Comparison of ENCODE assay signal across 16 cellular contexts in genomic region chr3:94176886-94177285, GRCh38.
DNase-seq lines count a peak whose midpoint lies in the region; ATAC-seq, FAIRE-seq and TF ChIP-seq lines count a peak whose summit lies in the region.
"Had no signal": no experiment of that assay in that cellular context is flagged by ENCODE, and none has a peak within 500 bp of the region (broad histone marks: within the 10 kb centered on the region; RNA-seq: fewer than 3 reads in every experiment).

No MANE protein-coding gene starts in this region.

- no peaks in the 10 kb centered on the region for H4K20me1 ChIP-seq in PC-3 (ENCODE audit: low read length)

- H3K9me2 ChIP-seq in PC-3 (replicated peaks; ENCODE audit: low read length), result no peaks in the 10 kb centered on the region

- FAIRE-seq in A549 (lab: Jason Lieb, UNC), result no peak
- FAIRE-seq: K562 had no signal

- H3K4me3 ChIP-seq in A549, result no peak overlapping the region
- peak overlapping the region; percentile 20; the same call in 1 of the 2 replicates for H3K4me3 ChIP-seq in PC-3 (ENCODE audit: low read length)
- H3K4me3 ChIP-seq in fibroblast of mammary gland (ENCODE audit: control insufficient read depth, low read depth, low read length), result no peak overlapping the region
- H3K4me3 ChIP-seq: K562, stomach had no signal

- CTCF ChIA-PET in A549 (lab: Yijun Ruan, JAX), result no interaction called here
- CTCF ChIA-PET in PC-3 (lab: Charles Lee), result interaction anchor here (0.5 to 0.6 kb wide), 2 partner anchors 75 to 76 kb away, joined by 4 to 5 read pairs; no protein-coding TSS in a partner anchor

- no peaks in the 10 kb centered on the region for H3F3A ChIP-seq in PC-3 (ENCODE audit: low read length, unreplicated experiment)

- H3K79me2 ChIP-seq in PC-3 (ENCODE audit: low read length), result no peaks in the 10 kb centered on the region

- no TSS peak for BruUV-seq in PC-3 (replicated peaks; lab: Mats Ljungman, UMichigan)

- H3K4me1 ChIP-seq in A549 (no peaks in the 10 kb centered on the region), PC-3 (ENCODE audit: insufficient read depth, low read length) (peaks cover 26% of the 10 kb centered on the region)
- H3K4me1 ChIP-seq: stomach had no signal

- TF ChIP-seq CTCF in A549 (IDR thresholded peaks at IDR 0.05), result no peak
- TF ChIP-seq CTCF in PC-3 (conservative IDR thresholded peaks at IDR 0.05; ENCODE audit: low read depth, low read length), result no peak
- no peak for TF ChIP-seq CTCF in fibroblast of mammary gland (conservative IDR thresholded peaks at IDR 0.05; ENCODE audit: control insufficient read depth, insufficient read depth, low read depth, low read length)

- no peak for DNase-seq in A549 (ENCODE audit: low read depth in 1 of 2, low spot score in 1 of 2)
- DNase-seq in GM03348 (ENCODE audit: low spot score), result peak; percentile 18
- no peak for DNase-seq in PC-3
- DNase-seq in fibroblast of mammary gland (ENCODE audit: low read depth), result peak; percentile 21
- no peak for DNase-seq in activated CD4-positive, CD25-positive, alpha-beta regulatory T cell treated with anti-CD3 and anti-CD28 coated beads, Interleukin-2, amount 50 U/mL, for 72 hours
- no peak for DNase-seq in mucosa of gallbladder (ENCODE audit: low spot score)
- DNase-seq: activated CD8-positive, alpha-beta memory T cell treated with anti-CD3 and anti-CD28 coated beads for 24 hours; CD8-positive, alpha-beta T cell; effector memory CD4-positive, alpha-beta T cell; midbrain; stomach; T-helper 17 cell had no signal

- TF ChIP-seq POLR2A in A549 (IDR thresholded peaks at IDR 0.05; ENCODE audit: low read length), result no peak

- no peak for TF ChIP-seq RAD21 in A549 (conservative IDR thresholded peaks at IDR 0.05 in 1 of 2, IDR thresholded peaks at IDR 0.05 in 1 of 2)

- intact Hi-C loops in PC-3 (cut with micrococcal nuclease), result loop anchor here (10.0 kb wide), 1 partner anchor 172 kb away; no protein-coding TSS in a partner anchor

- no peak overlapping the region for H3K27ac ChIP-seq in A549
- H3K27ac ChIP-seq in PC-3 (ENCODE audit: low read length), result no peak overlapping the region
- H3K27ac ChIP-seq: stomach had no signal

- H3K36me3 ChIP-seq in PC-3 (ENCODE audit: low read depth, low read length), result no peaks in the 10 kb centered on the region
- H3K36me3 ChIP-seq: stomach had no signal

- H3K9me3 ChIP-seq in A549 (no peaks in the 10 kb centered on the region), PC-3 (ENCODE audit: low read length) (no peaks in the 10 kb centered on the region)
- H3K9me3 ChIP-seq: stomach had no signal

- WGBS in A549 (ENCODE audit: missing lambda C conversion rate), result 35% methylated on average over 3 of the region's 3 CpGs

- H3K27me3 ChIP-seq in PC-3 (ENCODE audit: low read length), result no peaks in the 10 kb centered on the region
- H3K27me3 ChIP-seq: stomach had no signal

- POLR2A ChIA-PET in A549 (lab: Yijun Ruan, JAX), result no interaction called here
- POLR2A ChIA-PET in PC-3 (lab: Charles Lee; ENCODE audit: unreplicated experiment), result no interaction called here

- H3K4me2 ChIP-seq in A549 (peak overlapping the region; percentile 35; the same call in 2 of the 3 replicates), PC-3 (ENCODE audit: low read length) (peak overlapping the region; percentile 36)

- TF ChIP-seq EP300 in A549 (IDR thresholded peaks at IDR 0.05), result no peak

- H3K9ac ChIP-seq in PC-3 (ENCODE audit: low read length), result no peak overlapping the region

- H2AFZ ChIP-seq in PC-3 (ENCODE audit: low read length), result peak overlapping the region; percentile 56

- ATAC-seq in A549, result no peak
- ATAC-seq in PC-3, result no peak
- ATAC-seq in GM18511 (IDR thresholded peaks at IDR 0.05; ENCODE audit: unreplicated experiment), result no peak
- ATAC-seq in HG02763 (IDR thresholded peaks at IDR 0.05; ENCODE audit: unreplicated experiment), result no peak
- ATAC-seq: CD8-positive, alpha-beta T cell; K562; sciatic nerve; T-helper 17 cell had no signal

TF ChIP-seq in A549, 52 proteins besides CTCF, POLR2A, EP300 and RAD21:
- no peak for TF ChIP-seq ELK1 (IDR thresholded peaks at IDR 0.05; ENCODE audit: low read depth, low read length)
- TF ChIP-seq PBX3 (IDR thresholded peaks at IDR 0.05), result no peak
- no peak for TF ChIP-seq TFCP2L1 (CRISPR knock-in tag; IDR thresholded peaks at IDR 0.05)
- TF ChIP-seq HES2 (IDR thresholded peaks at IDR 0.05), result no peak
- no peak for TF ChIP-seq EHMT2 (IDR thresholded peaks at IDR 0.05; ENCODE audit: low read depth)
- no peak for TF ChIP-seq FOSL2 (IDR thresholded peaks at IDR 0.05)
- TF ChIP-seq FOSL2 (CRISPR knock-in tag; IDR thresholded peaks at IDR 0.05), result no peak
- no peak for TF ChIP-seq CBX2 (IDR thresholded peaks at IDR 0.05; ENCODE audit: borderline replicate concordance, low read depth)
- no peak for TF ChIP-seq BHLHE40 (IDR thresholded peaks at IDR 0.05; ENCODE audit: low read depth, low read length)
- no peak for TF ChIP-seq HOXB5 (CRISPR knock-in tag; IDR thresholded peaks at IDR 0.05)
- no peak for TF ChIP-seq FOXS1 (CRISPR knock-in tag; IDR thresholded peaks at IDR 0.05)
- TF ChIP-seq RARB (CRISPR knock-in tag; IDR thresholded peaks at IDR 0.05), result no peak
- TF ChIP-seq SREBF2 (IDR thresholded peaks at IDR 0.05), result no peak
TF ChIP-seq in A549: peak in this region for 0.

Comparison
In these comparisons a context has a peak if more than half of its experiments do, and no peak if none do; other contexts are left out.
1. DNase-seq: peak in GM03348 (single experiment) and fibroblast of mammary gland (single experiment); none in A549 (0 of 2), PC-3 (single experiment), activated CD4-positive, CD25-positive, alpha-beta regulatory T cell treated with anti-CD3 and anti-CD28 coated beads, Interleukin-2, amount 50 U/mL, for 72 hours (single experiment) and mucosa of gallbladder (single experiment).